Comparison of ENCODE assay signal across 29 cellular contexts in the genomic region with DNA sequence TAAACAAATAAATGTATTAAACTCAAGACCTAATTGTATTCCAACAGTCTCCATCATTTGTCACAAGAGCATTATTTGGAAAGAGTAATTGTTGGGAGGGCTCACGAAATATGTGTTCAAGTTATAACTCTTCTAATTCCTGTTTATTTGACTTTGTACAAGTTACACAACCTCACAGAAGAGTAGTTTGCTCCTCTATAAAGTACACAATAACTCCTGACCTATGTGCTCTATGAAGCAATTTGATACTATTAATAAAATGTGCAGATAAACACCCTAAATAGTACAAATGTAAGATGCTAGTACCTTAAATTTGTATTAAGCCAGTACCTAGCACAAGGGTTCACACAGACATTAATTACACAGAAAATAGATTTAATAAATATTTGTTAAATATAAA.
"Had no signal": no experiment of that assay in that cellular context is flagged by ENCODE, and none has a peak within 500 bp of the region (broad histone marks: within the 10 kb centered on the region; RNA-seq: fewer than 3 reads in every experiment).

No MANE protein-coding gene starts in this region.

- H3K9me3 Mint-ChIP-seq: naive thymus-derived CD8-positive, alpha-beta T cell; nephron; neural crest cell; stimulated activated effector memory CD8-positive, alpha-beta T cell treated with anti-CD3 and anti-CD28 coated beads, Interleukin-12 subunit alpha, Interleukin-12 subunit beta, amount 100 ng/mL, for 72 hours; stimulated activated naive CD8-positive, alpha-beta T cell treated with anti-CD3 and anti-CD28 coated beads, Interleukin-15, Interleukin-2, amounts not matched to agents 100 ng/mL and 50 ng/mL, for 24 hours had no signal

- H3K27me3 ChIP-seq: left lung, pancreas, spleen, suprapubic skin, tibial artery, upper lobe of right lung had no signal

- H3K27ac Mint-ChIP-seq: naive thymus-derived CD8-positive, alpha-beta T cell; nephron; stimulated activated effector memory CD8-positive, alpha-beta T cell treated with anti-CD3 and anti-CD28 coated beads, Interleukin-12 subunit alpha, Interleukin-12 subunit beta, amount 100 ng/mL, for 72 hours; stimulated activated naive CD8-positive, alpha-beta T cell treated with anti-CD3 and anti-CD28 coated beads, Interleukin-15, Interleukin-2, amounts not matched to agents 100 ng/mL and 50 ng/mL, for 24 hours had no signal

- ATAC-seq: left cardiac atrium; left lung; lower lobe of right lung; naive thymus-derived CD8-positive, alpha-beta T cell; pancreas; sciatic nerve; stimulated activated effector memory CD8-positive, alpha-beta T cell treated with anti-CD3 and anti-CD28 coated beads, Interleukin-12 subunit alpha, Interleukin-12 subunit beta, amount 100 ng/mL, for 72 hours; upper lobe of right lung had no signal

- H3K36me3 Mint-ChIP-seq: naive thymus-derived CD8-positive, alpha-beta T cell; stimulated activated effector memory CD8-positive, alpha-beta T cell treated with anti-CD3 and anti-CD28 coated beads, Interleukin-12 subunit alpha, Interleukin-12 subunit beta, amount 100 ng/mL, for 72 hours had no signal

- H3K27ac ChIP-seq: left lung, lower lobe of right lung, pancreas, prostate gland, skin epidermis, spleen, suprapubic skin, thoracic aorta, tibial artery, upper lobe of right lung had no signal

- DNase-seq: hippocampal formation; kidney glomerular epithelial cell; left cardiac atrium; left lung; lower lobe of right lung; mammary epithelial cell; mesenchymal stem cell; naive thymus-derived CD8-positive, alpha-beta T cell; nucleus accumbens; pancreas; posterior cingulate gyrus; retina; spleen; stimulated activated CD4-positive, alpha-beta T cell treated with anti-CD3 and anti-CD28 coated beads, Interleukin-4, amount 100 ng/mL, for 24 hours; stimulated activated naive CD4-positive, alpha-beta T cell; tibial artery; trophoblast cell; upper lobe of right lung had no signal

- H3K9me3 ChIP-seq: left lung, lower lobe of right lung, pancreas, prostate gland, spleen, suprapubic skin, thoracic aorta, tibial artery, upper lobe of right lung had no signal

- H3K4me1 ChIP-seq: left lung, lower lobe of right lung, pancreas, prostate gland, spleen, suprapubic skin, tibial artery, upper lobe of right lung had no signal

- H3K4me1 Mint-ChIP-seq: naive thymus-derived CD8-positive, alpha-beta T cell; nephron; stimulated activated effector memory CD8-positive, alpha-beta T cell treated with anti-CD3 and anti-CD28 coated beads, Interleukin-12 subunit alpha, Interleukin-12 subunit beta, amount 100 ng/mL, for 72 hours had no signal

- H3K27me3 Mint-ChIP-seq: naive thymus-derived CD8-positive, alpha-beta T cell; stimulated activated naive CD8-positive, alpha-beta T cell treated with anti-CD3 and anti-CD28 coated beads, Interleukin-15, Interleukin-2, amounts not matched to agents 100 ng/mL and 50 ng/mL, for 24 hours had no signal

- H3K36me3 ChIP-seq: left lung, lower lobe of right lung, pancreas, prostate gland, spleen, suprapubic skin, thoracic aorta, tibial artery, upper lobe of right lung had no signal

- H3K4me3 ChIP-seq: left lung, lower lobe of right lung, pancreas, prostate gland, skin epidermis, spleen, suprapubic skin, thoracic aorta, tibial artery, upper lobe of right lung had no signal

- FAIRE-seq: keratinocyte, pancreas, urothelium cell line had no signal

- H3K4me3 Mint-ChIP-seq: naive thymus-derived CD8-positive, alpha-beta T cell; nephron; neural crest cell; stimulated activated effector memory CD8-positive, alpha-beta T cell treated with anti-CD3 and anti-CD28 coated beads, Interleukin-12 subunit alpha, Interleukin-12 subunit beta, amount 100 ng/mL, for 72 hours; stimulated activated naive CD8-positive, alpha-beta T cell treated with anti-CD3 and anti-CD28 coated beads, Interleukin-15, Interleukin-2, amounts not matched to agents 100 ng/mL and 50 ng/mL, for 24 hours had no signal
